Comparison of ENCODE assay signal across 8 cellular contexts in the genomic region with DNA sequence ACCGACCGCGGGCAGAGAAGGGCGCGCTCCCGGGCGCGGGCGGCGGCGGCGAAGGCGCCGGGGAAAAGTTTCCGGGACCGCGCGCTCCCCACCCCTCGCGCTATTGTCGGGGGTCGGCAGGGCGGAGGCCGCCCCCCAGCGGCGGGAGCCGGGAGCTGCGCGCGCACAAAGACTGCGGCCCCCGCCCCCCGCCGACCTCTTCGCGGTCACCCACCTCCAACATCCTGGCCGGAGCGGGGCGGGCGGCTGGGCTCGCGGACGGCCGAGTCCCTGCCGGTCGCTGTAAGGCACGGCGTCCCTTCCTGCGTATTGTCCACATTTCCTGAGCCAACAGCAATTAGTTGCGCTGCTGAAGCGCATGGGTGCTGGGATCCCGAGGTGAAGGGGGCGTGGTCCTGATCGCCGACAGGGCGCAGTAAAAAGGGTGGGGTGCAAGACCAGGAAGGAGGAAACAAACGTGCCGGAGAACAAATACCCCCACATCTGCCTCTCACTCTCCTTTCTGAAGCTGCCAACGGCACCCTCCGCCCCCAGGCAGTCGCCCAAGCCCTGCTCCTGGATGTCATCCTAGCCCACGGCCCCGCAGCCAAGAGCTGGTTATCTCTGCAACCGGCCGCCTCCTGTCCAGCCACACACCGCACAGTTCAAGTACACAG. TPM values are rescaled to one million over a fixed set of nuclear protein-coding genes. Genes with fewer than 3 reads are reported as not detected.
DNase-seq lines count a peak whose midpoint lies in the region; ATAC-seq and TF ChIP-seq lines count a peak whose summit lies in the region.

A gene with protein sequence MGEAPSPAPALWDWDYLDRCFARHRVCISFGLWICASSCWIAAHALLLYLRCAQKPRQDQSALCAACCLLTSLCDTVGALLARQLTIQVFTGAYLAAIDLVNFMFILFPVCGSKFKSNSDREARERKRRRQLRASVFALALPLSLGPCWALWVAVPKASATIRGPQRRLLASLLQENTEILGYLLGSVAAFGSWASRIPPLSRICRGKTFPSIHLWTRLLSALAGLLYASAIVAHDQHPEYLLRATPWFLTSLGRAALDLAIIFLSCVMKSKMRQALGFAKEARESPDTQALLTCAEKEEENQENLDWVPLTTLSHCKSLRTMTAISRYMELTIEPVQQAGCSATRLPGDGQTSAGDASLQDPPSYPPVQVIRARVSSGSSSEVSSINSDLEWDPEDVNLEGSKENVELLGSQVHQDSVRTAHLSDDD (minus strand): TSS at position 71 of the 656 bp plus-strand sequence. CDS start 204 bp downstream, outside the sequence.

- DNase-seq in AG09309 (ENCODE audit: low read depth) (no peak), NCI-H2227 (lab: John Stamatoyannopoulos, UW; ENCODE audit: unreplicated experiment) (peak; percentile 84), left colon (peak; percentile 91 to 93)
- peak; percentile 12 to 30 (median 20) for DNase-seq in activated CD4-positive, CD25-positive, alpha-beta regulatory T cell (lab: John Stamatoyannopoulos, UW)
- DNase-seq in stimulated activated CD4-positive, alpha-beta T cell treated with anti-CD3 and anti-CD28 coated beads, Interleukin-2, amount 100 ng/mL, for 48 hours: peak; percentile 30 to 52

- peak within 1 kb of the TSS; percentile 47 for H3K27ac ChIP-seq in cingulate gyrus (ENCODE audit: low read depth, low read length)

- peak within 1 kb of the TSS; percentile 87 for H3K4me3 ChIP-seq in AG09309 (ENCODE audit: control insufficient read depth, low read depth, low read length)

- intact Hi-C loops in left colon (cut with DNase I, micrococcal nuclease): no loop called here

- ATAC-seq in GM18909 (IDR thresholded peaks at IDR 0.05; ENCODE audit: poor library complexity, unreplicated experiment) (peak; percentile 75), HG03135 (IDR thresholded peaks at IDR 0.05; ENCODE audit: unreplicated experiment) (peak; percentile 72), left colon (peak; percentile 87)

- TF ChIP-seq CTCF in AG09309 (IDR thresholded peaks at IDR 0.05; ENCODE audit: control insufficient read depth, insufficient read depth, low read depth, low read length, missing control alignments): peak; percentile 39

RNA-seq across cellular contexts. Expression of the gene that starts here (rescaled TPM):
- 10 to 100 TPM; 46.1 to 68.2 TPM for total RNA-seq in left colon
